14 cellular contexts compared by ENCODE assay signal in genomic region chr2:98825404-98825803, GRCh38.
DNase-seq lines count a peak whose midpoint lies in the region; ATAC-seq and TF ChIP-seq lines count a peak whose summit lies in the region.
"Had no signal": no experiment of that assay in that cellular context is flagged by ENCODE, and none has a peak within 500 bp of the region (broad histone marks: within the 10 kb centered on the region; RNA-seq: fewer than 3 reads in every experiment).

No MANE protein-coding gene starts in this region.

- no peak overlapping the region for H3K27ac ChIP-seq in CD4-positive, CD25-positive, alpha-beta regulatory T cell (ENCODE audit: insufficient read depth, low read length, poor library complexity, severe bottlenecking)
- H3K27ac ChIP-seq in CD8-positive, alpha-beta memory T cell (ENCODE audit: low read depth, low read length), result no peak overlapping the region
- peak overlapping the region in 3 of 4 donors; percentile 16 to 81 (median 43) for H3K27ac ChIP-seq in esophagus muscularis mucosa (replicated peaks in 1 of 4)
- H3K27ac ChIP-seq in gastrocnemius medialis, result peak overlapping the region; percentile 32 to 80 (median 76)

- intact Hi-C loops in esophagus muscularis mucosa (cut with DNase I) (no loop called here), gastrocnemius medialis (cut with DNase I; ENCODE audit: low total_unique reads) (no loop called here)

- H3K36me3 ChIP-seq in CD4-positive, CD25-positive, alpha-beta regulatory T cell (ENCODE audit: control insufficient read depth, insufficient read depth, low read length), result no peaks in the 10 kb centered on the region
- no peaks in the 10 kb centered on the region for H3K36me3 ChIP-seq in CD8-positive, alpha-beta memory T cell (ENCODE audit: insufficient read depth, low read length)
- H3K36me3 ChIP-seq in esophagus muscularis mucosa (no peaks in the 10 kb centered on the region), gastrocnemius medialis (no peaks in the 10 kb centered on the region)
- H3K36me3 ChIP-seq: BE2C had no signal

- no peak overlapping the region for H3K4me3 Mint-ChIP-seq in CD4-positive, CD25-positive, alpha-beta regulatory T cell
- no peak overlapping the region for H3K4me3 Mint-ChIP-seq in CD8-positive, alpha-beta memory T cell

- H3K27me3 ChIP-seq in CD4-positive, CD25-positive, alpha-beta regulatory T cell (ENCODE audit: control insufficient read depth, insufficient read depth, low read length), result no peaks in the 10 kb centered on the region
- no peaks in the 10 kb centered on the region for H3K27me3 ChIP-seq in CD8-positive, alpha-beta memory T cell (ENCODE audit: insufficient read depth, low read length, poor library complexity, severe bottlenecking)
- H3K27me3 ChIP-seq in esophagus muscularis mucosa (peaks cover 0 to 29% (median 13%) of the 10 kb centered on the region in 4 donors), gastrocnemius medialis (peaks cover 9 to 27% (median 23%) of the 10 kb centered on the region in 3 donors)
- H3K27me3 ChIP-seq: BE2C had no signal

- no peak for TF ChIP-seq EP300 in esophagus muscularis mucosa (IDR thresholded peaks at IDR 0.05)

- peak overlapping the region; percentile 5 to 33 (median 7) for H3K27ac Mint-ChIP-seq in CD4-positive, CD25-positive, alpha-beta regulatory T cell
- peak overlapping the region in 5 of 8 donors; percentile 34 to 86 (median 84) for H3K27ac Mint-ChIP-seq in CD8-positive, alpha-beta memory T cell

- peaks cover 8% of the 10 kb centered on the region for H3K4me1 ChIP-seq in CD4-positive, CD25-positive, alpha-beta regulatory T cell (ENCODE audit: control insufficient read depth, insufficient read depth, low read length, poor library complexity, severe bottlenecking)
- peaks cover 29% of the 10 kb centered on the region for H3K4me1 ChIP-seq in CD8-positive, alpha-beta memory T cell (ENCODE audit: insufficient read depth, low read length)
- H3K4me1 ChIP-seq in esophagus muscularis mucosa (peaks cover 19 to 33% (median 27%) of the 10 kb centered on the region in 4 donors), gastrocnemius medialis (peaks cover 0 to 21% of the 10 kb centered on the region in 2 donors)
- H3K4me1 ChIP-seq: BE2C had no signal

- in situ Hi-C loops in gastrocnemius medialis (cut with MboI; ENCODE audit: low sequenced_read_pairs in 4 of 4), result loop anchor here in 2 of 4 donors (25.0 kb wide), 1 partner anchor 413 kb away; no protein-coding TSS in a partner anchor

- WGBS in esophagus muscularis mucosa, result 80% methylated on average over 6 of the region's 6 CpGs

- peaks cover 0 to 37% (median 12%) of the 10 kb centered on the region in 4 donors for H3K4me1 Mint-ChIP-seq in CD4-positive, CD25-positive, alpha-beta regulatory T cell
- peaks cover 44 to 81% (median 62%) of the 10 kb centered on the region in 3 donors for H3K4me1 Mint-ChIP-seq in CD8-positive, alpha-beta memory T cell

- H3K9me3 Mint-ChIP-seq in CD4-positive, CD25-positive, alpha-beta regulatory T cell, result peaks cover 0 to 1% (median 0%) of the 10 kb centered on the region in 7 donors
- no peaks in the 10 kb centered on the region for H3K9me3 Mint-ChIP-seq in CD8-positive, alpha-beta memory T cell

- H3K4me3 ChIP-seq in CD4-positive, CD25-positive, alpha-beta regulatory T cell (ENCODE audit: low read depth, low read length), result no peak overlapping the region
- no peak overlapping the region for H3K4me3 ChIP-seq in CD8-positive, alpha-beta memory T cell (ENCODE audit: low read length)
- H3K4me3 ChIP-seq in esophagus muscularis mucosa, result no peak overlapping the region
- no peak overlapping the region for H3K4me3 ChIP-seq in gastrocnemius medialis

- no peak for DNase-seq in CD4-positive, CD25-positive, alpha-beta regulatory T cell
- no peak for DNase-seq in CD8-positive, alpha-beta memory T cell
- DNase-seq in esophagus muscularis mucosa (ENCODE audit: extremely low spot score), result no peak
- no peak for DNase-seq in gastrocnemius medialis
- DNase-seq in A172 (ENCODE audit: low spot score), result no peak
- DNase-seq in kidney glomerular epithelial cell (lab: John Stamatoyannopoulos, UW), result no peak
- DNase-seq: BE2C, DMS153, NCI-H187 treated with DMSO at 0.1 percent for 48 hours, NCI-H2171 treated with DMSO at 0.1 percent for 48 hours, NCI-H510A, NCI-H82, SIG-M5 had no signal

- POLR2A ChIA-PET in CD8-positive, alpha-beta memory T cell (lab: Charles Lee), result no interaction called here

- TF ChIP-seq POLR2A in esophagus muscularis mucosa (IDR thresholded peaks at IDR 0.05; ENCODE audit: low read depth) (no peak), gastrocnemius medialis (IDR thresholded peaks at IDR 0.05) (no peak)

- H3K36me3 Mint-ChIP-seq in CD4-positive, CD25-positive, alpha-beta regulatory T cell, result no peaks in the 10 kb centered on the region
- H3K36me3 Mint-ChIP-seq in CD8-positive, alpha-beta memory T cell, result peaks cover 0 to 3% (median 0%) of the 10 kb centered on the region in 3 donors

- H3K9me3 ChIP-seq in CD4-positive, CD25-positive, alpha-beta regulatory T cell (ENCODE audit: control insufficient read depth in 2 of 2, low read length in 2 of 2), result no peaks in the 10 kb centered on the region
- no peaks in the 10 kb centered on the region for H3K9me3 ChIP-seq in CD8-positive, alpha-beta memory T cell (ENCODE audit: low read length)
- H3K9me3 ChIP-seq in esophagus muscularis mucosa, result no peaks in the 10 kb centered on the region
- no peaks in the 10 kb centered on the region for H3K9me3 ChIP-seq in gastrocnemius medialis
- H3K9me3 ChIP-seq: BE2C had no signal

- CTCF ChIA-PET in CD8-positive, alpha-beta memory T cell (lab: Charles Lee), result no interaction called here

- no peak for ATAC-seq in CD4-positive, CD25-positive, alpha-beta regulatory T cell (ENCODE audit: low read depth in 2 of 2)
- ATAC-seq in gastrocnemius medialis (no peak), HG03097 (IDR thresholded peaks at IDR 0.05; ENCODE audit: low FRiP score, unreplicated experiment) (no peak)

- H3K27me3 Mint-ChIP-seq in CD4-positive, CD25-positive, alpha-beta regulatory T cell, result peaks cover 31% of the 10 kb centered on the region
- peaks cover 0 to 4% of the 10 kb centered on the region in 2 donors for H3K27me3 Mint-ChIP-seq in CD8-positive, alpha-beta memory T cell

- no peak for TF ChIP-seq CTCF in esophagus muscularis mucosa (IDR thresholded peaks at IDR 0.05)
- TF ChIP-seq CTCF in gastrocnemius medialis (IDR thresholded peaks at IDR 0.05 in 4 of 5, conservative IDR thresholded peaks at IDR 0.05 in 1 of 5), result no peak

Comparison
In these comparisons a context has a peak if more than half of its experiments do, and no peak if none do; other contexts are left out.
1. H3K27ac ChIP-seq: peak in esophagus muscularis mucosa (3 of 4) and gastrocnemius medialis (4 of 4); none in CD4-positive, CD25-positive, alpha-beta regulatory T cell (single experiment) and CD8-positive, alpha-beta memory T cell (single experiment).